ENCODE assay signal across 31 cellular contexts in genomic region chr18:77025123-77025522, GRCh38.
"Had no signal": no experiment of that assay in that cellular context is flagged by ENCODE, and none has a peak within 500 bp of the region (broad histone marks: within the 10 kb centered on the region; RNA-seq: fewer than 3 reads in every experiment).

No MANE protein-coding gene starts in this region.

- H3K4me1 Mint-ChIP-seq: activated CD4-positive, alpha-beta memory T cell treated with anti-CD3 and anti-CD28 coated beads, Interleukin-2, amount 10 ng/mL, durations not matched to agents 7 days and 5 days had no signal

- H3K36me3 ChIP-seq: brain microvascular endothelial cell, cardiac muscle cell, MG63, SJCRH30 had no signal

- H3K4me3 ChIP-seq: cardiac muscle cell, MG63, SJCRH30, SK-N-MC had no signal

- DNase-seq: activated CD4-positive, alpha-beta memory T cell treated with anti-CD3 and anti-CD28 coated beads, Interleukin-2, amount 10 ng/mL, durations not matched to agents 7 days and 5 days; activated CD4-positive, alpha-beta T cell treated with anti-CD3 and anti-CD28 coated beads for 1 hour; activated CD4-positive, alpha-beta T cell treated with anti-CD3 and anti-CD28 coated beads for 48 hours; activated CD4-positive, CD25-positive, alpha-beta regulatory T cell; activated effector memory CD4-positive, alpha-beta T cell treated with Interleukin-2 at 50 U/mL for 16 hours; activated naive CD4-positive, alpha-beta T cell treated with anti-CD3 and anti-CD28 coated beads, Interleukin-2, amount 10 ng/mL, durations not matched to agents 7 days and 5 days; activated naive CD8-positive, alpha-beta T cell treated with anti-CD3 and anti-CD28 coated beads, Interleukin-2, amount 50 U/mL, for 24 hours; activated T-cell treated with anti-CD3 and anti-CD28 coated beads, Interleukin-2, amount 50 U/mL, for 4 hours; aorta; brain microvascular endothelial cell; Karpas-422; KBM-7; MG63; NCI-H1048; NCI-H1105 treated with DMSO at 0.1 percent for 48 hours; NCI-H1436; NCI-H1694; NCI-H1930; NCI-H2081 treated with DMSO at 0.1 percent for 48 hours; NCI-H345; NCI-H524 treated with DMSO at 0.1 percent for 48 hours; SHP77; SJCRH30 had no signal

- H3K27ac Mint-ChIP-seq: activated CD4-positive, alpha-beta memory T cell treated with anti-CD3 and anti-CD28 coated beads, Interleukin-2, amount 10 ng/mL, durations not matched to agents 7 days and 5 days; activated naive CD4-positive, alpha-beta T cell treated with anti-CD3 and anti-CD28 coated beads, Interleukin-2, amount 10 ng/mL, durations not matched to agents 7 days and 5 days; activated naive CD8-positive, alpha-beta T cell; activated naive CD8-positive, alpha-beta T cell treated with anti-CD3 and anti-CD28 coated beads, Interleukin-2, amount 50 U/mL, for 24 hours; activated T-helper 1 cell treated with anti-CD3 and anti-CD28 coated beads, Interleukin-12 subunit alpha, Interleukin-12 subunit beta, Interleukin-2, Interleukin-4 antibody, amounts not matched to agents 30 ng/mL and 10 ng/mL and 1 ng/mL, durations not matched to agents 14 hours and 24 hours and 36 hours; T-helper 1 cell treated with Interleukin-12 subunit alpha and Interleukin-12 subunit beta and Interleukin-4 antibody, amounts not matched to agents 30 μg/mL and 1 μg/mL, for 36 hours; T-helper 2 cell treated with Interferon-gamma antibody and Interleukin-4, amounts not matched to agents 5 μg/mL and 100 μg/mL, for 36 hours had no signal

- H3K27me3 Mint-ChIP-seq: activated CD4-positive, alpha-beta memory T cell treated with anti-CD3 and anti-CD28 coated beads, Interleukin-2, amount 10 ng/mL, durations not matched to agents 7 days and 5 days; activated naive CD4-positive, alpha-beta T cell treated with anti-CD3 and anti-CD28 coated beads, Interleukin-2, amount 10 ng/mL, durations not matched to agents 7 days and 5 days; activated naive CD8-positive, alpha-beta T cell; activated naive CD8-positive, alpha-beta T cell treated with anti-CD3 and anti-CD28 coated beads, Interleukin-2, amount 50 U/mL, for 24 hours had no signal

- H3K4me1 ChIP-seq: SJCRH30 had no signal

- H3K9me3 Mint-ChIP-seq: activated CD4-positive, alpha-beta memory T cell treated with anti-CD3 and anti-CD28 coated beads, Interleukin-2, amount 10 ng/mL, durations not matched to agents 7 days and 5 days; activated naive CD4-positive, alpha-beta T cell treated with anti-CD3 and anti-CD28 coated beads, Interleukin-2, amount 10 ng/mL, durations not matched to agents 7 days and 5 days; activated naive CD8-positive, alpha-beta T cell treated with anti-CD3 and anti-CD28 coated beads, Interleukin-2, amount 50 U/mL, for 24 hours; activated T-cell treated with anti-CD3 and anti-CD28 coated beads, Interleukin-2, amount 50 U/mL, for 4 hours; activated T-helper 1 cell treated with anti-CD3 and anti-CD28 coated beads, Interleukin-12 subunit alpha, Interleukin-12 subunit beta, Interleukin-2, Interleukin-4 antibody, amounts not matched to agents 30 ng/mL and 10 ng/mL and 1 ng/mL, durations not matched to agents 14 hours and 24 hours and 36 hours; T-helper 1 cell treated with Interleukin-12 subunit alpha and Interleukin-12 subunit beta and Interleukin-4 antibody, amounts not matched to agents 30 μg/mL and 1 μg/mL, for 36 hours; T-helper 2 cell treated with Interferon-gamma antibody and Interleukin-4, amounts not matched to agents 5 μg/mL and 100 μg/mL, for 36 hours had no signal

- H3K27me3 ChIP-seq: brain microvascular endothelial cell, cardiac muscle cell, MG63, SJCRH30 had no signal

- H3K4me3 Mint-ChIP-seq: activated CD4-positive, alpha-beta memory T cell treated with anti-CD3 and anti-CD28 coated beads, Interleukin-2, amount 10 ng/mL, durations not matched to agents 7 days and 5 days; activated naive CD4-positive, alpha-beta T cell treated with anti-CD3 and anti-CD28 coated beads, Interleukin-2, amount 10 ng/mL, durations not matched to agents 7 days and 5 days; activated naive CD8-positive, alpha-beta T cell; activated naive CD8-positive, alpha-beta T cell treated with anti-CD3 and anti-CD28 coated beads, Interleukin-2, amount 50 U/mL, for 24 hours; activated T-cell treated with anti-CD3 and anti-CD28 coated beads, Interleukin-2, amount 50 U/mL, for 4 hours; activated T-helper 1 cell treated with anti-CD3 and anti-CD28 coated beads, Interleukin-12 subunit alpha, Interleukin-12 subunit beta, Interleukin-2, Interleukin-4 antibody, amounts not matched to agents 30 ng/mL and 10 ng/mL and 1 ng/mL, durations not matched to agents 14 hours and 24 hours and 36 hours; T-helper 1 cell treated with Interleukin-12 subunit alpha and Interleukin-12 subunit beta and Interleukin-4 antibody, amounts not matched to agents 30 μg/mL and 1 μg/mL, for 36 hours; T-helper 2 cell treated with Interferon-gamma antibody and Interleukin-4, amounts not matched to agents 5 μg/mL and 100 μg/mL, for 36 hours had no signal

- H3K9me3 ChIP-seq: MG63, SJCRH30 had no signal

- ATAC-seq: activated naive CD8-positive, alpha-beta T cell treated with anti-CD3 and anti-CD28 coated beads, Interleukin-2, amount 50 U/mL, for 24 hours; activated T-cell treated with anti-CD3 and anti-CD28 coated beads, Interleukin-2, amount 50 U/mL, for 4 hours; Panc1 had no signal

- H3K27ac ChIP-seq: brain microvascular endothelial cell, cardiac muscle cell, SJCRH30, SK-N-MC, VCaP had no signal
